26 cellular contexts compared by ENCODE assay signal in the genomic region with DNA sequence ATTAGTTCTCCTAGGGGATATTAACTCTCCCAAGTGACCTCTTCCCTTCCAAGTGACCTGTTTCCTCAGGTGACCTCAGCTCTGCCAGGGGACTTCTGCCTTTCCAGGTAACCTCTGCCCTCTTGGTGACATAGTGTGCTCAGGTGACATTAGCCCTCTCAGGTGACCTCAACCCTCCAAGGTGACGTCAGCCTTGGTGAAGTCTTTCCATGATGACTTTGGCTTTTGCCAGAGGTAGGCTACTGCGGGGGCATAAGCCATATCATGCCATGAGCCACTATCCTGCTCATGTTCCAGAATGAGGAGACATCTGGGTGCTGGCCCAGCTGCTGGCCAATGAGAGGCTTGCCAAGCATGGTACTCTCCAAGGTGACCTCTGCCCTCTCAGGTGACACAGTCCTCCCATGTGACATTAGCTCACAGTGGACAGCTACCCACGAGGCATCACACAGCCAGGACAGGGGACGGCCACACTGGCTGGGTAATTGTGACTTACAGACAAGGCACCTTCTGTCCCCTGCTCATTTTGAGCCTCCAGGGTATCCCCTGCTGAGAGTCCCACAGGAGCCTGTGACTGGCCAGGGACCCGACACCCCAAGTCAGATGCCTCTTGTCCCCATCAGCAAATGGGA. TPM values are rescaled to one million over a fixed set of nuclear protein-coding genes. Genes with fewer than 3 reads are reported as not detected.
DNase-seq lines count a peak whose midpoint lies in the region; ATAC-seq and TF ChIP-seq lines count a peak whose summit lies in the region.
"Had no signal": no experiment of that assay in that cellular context is flagged by ENCODE, and none has a peak within 500 bp of the region (broad histone marks: within the 10 kb centered on the region; RNA-seq: fewer than 3 reads in every experiment).

No MANE protein-coding gene starts in this region.

- H3K27ac Mint-ChIP-seq in activated naive CD8-positive, alpha-beta T cell treated with anti-CD3 and anti-CD28 coated beads, Interleukin-2, amount 50 U/mL, for 24 hours, result peak overlapping the region; percentile 18
- H3K27ac Mint-ChIP-seq in activated naive CD8-positive, alpha-beta T cell treated with anti-CD3 and anti-CD28 coated beads for 36 hours, result no peak overlapping the region
- H3K27ac Mint-ChIP-seq: CD14-positive monocyte had no signal

- H3K4me1 Mint-ChIP-seq in activated naive CD8-positive, alpha-beta T cell treated with anti-CD3 and anti-CD28 coated beads, Interleukin-2, amount 50 U/mL, for 24 hours, result no peaks in the 10 kb centered on the region
- H3K4me1 Mint-ChIP-seq in activated naive CD8-positive, alpha-beta T cell treated with anti-CD3 and anti-CD28 coated beads for 36 hours, result peaks cover 3% of the 10 kb centered on the region
- H3K4me1 Mint-ChIP-seq: CD14-positive monocyte; CD8-positive, alpha-beta memory T cell had no signal

- intact Hi-C loops in right lobe of liver (cut with DNase I), result no loop called here
- intact Hi-C loops in stomach (cut with DNase I; ENCODE audit: low total_unique reads), result no loop called here

- H3K27me3 Mint-ChIP-seq in activated naive CD8-positive, alpha-beta T cell treated with anti-CD3 and anti-CD28 coated beads, Interleukin-2, amount 50 U/mL, for 24 hours, result peaks cover 21% of the 10 kb centered on the region
- H3K27me3 Mint-ChIP-seq in activated naive CD8-positive, alpha-beta T cell treated with anti-CD3 and anti-CD28 coated beads for 36 hours, result peaks cover 37% of the 10 kb centered on the region

- no peak for DNase-seq in activated naive CD8-positive, alpha-beta T cell treated with anti-CD3 and anti-CD28 coated beads, Interleukin-2, amount 50 U/mL, for 24 hours
- DNase-seq in activated naive CD8-positive, alpha-beta T cell treated with anti-CD3 and anti-CD28 coated beads for 36 hours, result no peak
- DNase-seq in right lobe of liver, result peak in 1 of 3 donors; percentile 57
- DNase-seq in stomach, result no peak
- DNase-seq in OCI-M2 (lab: John Stamatoyannopoulos, UW; ENCODE audit: unreplicated experiment), result no peak
- DNase-seq in HuH-7.5 (ENCODE audit: low spot score), result no peak
- DNase-seq: 8988T; ACHN; BE2C; CD8-positive, alpha-beta memory T cell; DMS 273 treated with DMSO at 0.1 percent for 48 hours; DMS79 treated with DMSO at 0.1 percent for 48 hours; GF-D8; H7; Karpas-422; NCI-H1092; NCI-H1417 treated with DMSO at 0.1 percent for 48 hours; NCI-H1694 treated with DMSO at 0.1 percent for 48 hours; NCI-H2081; NCI-H226; NCI-H510A; NCI-H69; Peyer's patch; SHP77 treated with DMSO at 0.1 percent for 48 hours had no signal

- no peak overlapping the region for H3K4me3 Mint-ChIP-seq in activated naive CD8-positive, alpha-beta T cell treated with anti-CD3 and anti-CD28 coated beads, Interleukin-2, amount 50 U/mL, for 24 hours
- no peak overlapping the region for H3K4me3 Mint-ChIP-seq in activated naive CD8-positive, alpha-beta T cell treated with anti-CD3 and anti-CD28 coated beads for 36 hours
- H3K4me3 Mint-ChIP-seq: CD14-positive monocyte; CD8-positive, alpha-beta memory T cell had no signal

- TF ChIP-seq CTCF in right lobe of liver (IDR thresholded peaks at IDR 0.05) (no peak), stomach (IDR thresholded peaks at IDR 0.05) (no peak)

- no peaks in the 10 kb centered on the region for H3K36me3 Mint-ChIP-seq in activated naive CD8-positive, alpha-beta T cell treated with anti-CD3 and anti-CD28 coated beads, Interleukin-2, amount 50 U/mL, for 24 hours (ENCODE audit: low read depth)
- H3K36me3 Mint-ChIP-seq in activated naive CD8-positive, alpha-beta T cell treated with anti-CD3 and anti-CD28 coated beads for 36 hours, result no peaks in the 10 kb centered on the region
- H3K36me3 Mint-ChIP-seq: CD14-positive monocyte; CD8-positive, alpha-beta memory T cell had no signal

- WGBS in right lobe of liver (ENCODE audit: insufficient coverage, low coverage, low lambda C conversion rate, missing lambda C conversion rate), result 31% methylated on average over 5 of the region's 5 CpGs
- WGBS in stomach, 5 donors, result 70 to 96% (median 76%) methylated on average over 2 to 5 of the region's 5 CpGs

- H3K4me1 ChIP-seq in right lobe of liver (no peaks in the 10 kb centered on the region), stomach (no peaks in the 10 kb centered on the region)
- H3K4me1 ChIP-seq: BE2C, Peyer's patch had no signal

- H3K27ac ChIP-seq in right lobe of liver (no peak overlapping the region), stomach (no peak overlapping the region)
- H3K27ac ChIP-seq: HL-60, Peyer's patch had no signal

- H3K9me3 ChIP-seq in right lobe of liver (no peaks in the 10 kb centered on the region), stomach (no peaks in the 10 kb centered on the region)
- H3K9me3 ChIP-seq: BE2C, Peyer's patch had no signal

- ATAC-seq in activated naive CD8-positive, alpha-beta T cell treated with anti-CD3 and anti-CD28 coated beads, Interleukin-2, amount 50 U/mL, for 24 hours, result no peak
- ATAC-seq in right lobe of liver, result peak in 3 of 4 donors; percentile 18 to 82 (median 61)

- TF ChIP-seq POLR2A in right lobe of liver (IDR thresholded peaks at IDR 0.05) (no peak), stomach (IDR thresholded peaks at IDR 0.05) (no peak)

- H3K9me3 Mint-ChIP-seq in activated naive CD8-positive, alpha-beta T cell treated with anti-CD3 and anti-CD28 coated beads, Interleukin-2, amount 50 U/mL, for 24 hours, result no peaks in the 10 kb centered on the region
- no peaks in the 10 kb centered on the region for H3K9me3 Mint-ChIP-seq in activated naive CD8-positive, alpha-beta T cell treated with anti-CD3 and anti-CD28 coated beads for 36 hours
- H3K9me3 Mint-ChIP-seq: CD8-positive, alpha-beta memory T cell had no signal

- H3K27me3 ChIP-seq in right lobe of liver (no peaks in the 10 kb centered on the region), stomach (no peaks in the 10 kb centered on the region)
- H3K27me3 ChIP-seq: Peyer's patch had no signal

- no peaks in the 10 kb centered on the region for H3K36me3 ChIP-seq in right lobe of liver
- no peaks in the 10 kb centered on the region for H3K36me3 ChIP-seq in stomach
- H3K36me3 ChIP-seq: BE2C, Peyer's patch had no signal

- no peak for TF ChIP-seq EP300 in stomach (IDR thresholded peaks at IDR 0.05)

- H3K4me3 ChIP-seq in right lobe of liver (no peak overlapping the region), stomach (no peak overlapping the region)
- H3K4me3 ChIP-seq: Peyer's patch had no signal

RNA-seq across cellular contexts. Expression of a gene that starts 31.1 kb away (rescaled TPM):
- total RNA-seq in activated naive CD8-positive, alpha-beta T cell treated with anti-CD3 and anti-CD28 coated beads for 36 hours, result 1 to 10 TPM; 2.3 to 2.6 TPM
- total RNA-seq in right lobe of liver, result 100 to 1,000 TPM in 1 of 6 experiments, 10 to 100 TPM in 3, 1 to 10 TPM in 2; 2.2 to 189 (median 37.1) TPM
- total RNA-seq in stomach, result 10 to 100 TPM in 1 of 5 donors, 1 to 10 TPM in 1, not detected in 3; 4.2 to 40.3 TPM
- 10 to 100 TPM in 1 of 3 donors, 1 to 10 TPM in 2; 4.0 to 65.8 (median 7.7) TPM for polyA plus RNA-seq in stomach
- total RNA-seq: H7 had no signal
- polyA plus RNA-seq: CD14-positive monocyte; CD8-positive, alpha-beta memory T cell had no signal

RNA-seq across cellular contexts. Expression of a gene that starts 40.7 kb away (rescaled TPM):
- not detected for total RNA-seq in activated naive CD8-positive, alpha-beta T cell treated with anti-CD3 and anti-CD28 coated beads for 36 hours
- total RNA-seq in right lobe of liver, result not detected
- total RNA-seq in stomach, result under 1 TPM in 1 of 5 donors, not detected in 4; 0.55 TPM
- not detected for polyA plus RNA-seq in stomach
- total RNA-seq: CD8-positive, alpha-beta memory T cell; H7 had no signal
- polyA plus RNA-seq: CD14-positive monocyte; CD8-positive, alpha-beta memory T cell had no signal

RNA-seq across cellular contexts. Expression of a gene that starts 56.5 kb away (rescaled TPM):
- not detected for total RNA-seq in activated naive CD8-positive, alpha-beta T cell treated with anti-CD3 and anti-CD28 coated beads for 36 hours
- total RNA-seq in right lobe of liver, result not detected
- not detected for total RNA-seq in stomach
- not detected for polyA plus RNA-seq in stomach
- total RNA-seq: CD8-positive, alpha-beta memory T cell; H7; Peyer's patch had no signal
- polyA plus RNA-seq: CD14-positive monocyte; CD8-positive, alpha-beta memory T cell had no signal
